Comparison of ENCODE assay signal across 1 cellular context in the genomic region with DNA sequence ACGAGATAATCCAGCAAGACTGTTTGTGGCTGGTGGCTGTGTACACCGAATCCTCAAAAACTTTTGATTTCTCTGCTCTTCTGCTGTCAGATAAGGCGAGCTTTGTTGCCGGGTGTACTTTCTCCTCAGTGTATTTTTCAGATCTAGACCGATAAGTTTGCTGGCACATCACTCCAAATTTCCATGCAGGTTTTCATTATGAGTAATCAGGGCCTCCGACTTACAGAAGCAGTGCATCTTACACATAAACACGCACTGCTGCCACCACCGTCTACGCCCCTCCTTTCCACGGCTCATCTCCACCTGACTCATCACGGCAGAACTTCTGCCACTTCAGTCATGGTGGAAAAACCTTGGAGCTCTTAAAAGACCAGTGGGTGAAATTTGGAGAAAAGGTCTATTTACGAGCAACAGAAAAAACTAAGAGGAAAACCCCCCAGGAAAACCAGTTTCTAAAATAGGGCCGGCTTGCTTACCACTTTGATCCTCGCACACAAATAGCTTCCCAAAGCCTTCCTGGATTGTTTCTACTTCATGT.
TF ChIP-seq lines count a peak whose summit lies in the region.

No MANE protein-coding gene starts in this region.

TF ChIP-seq in GM23338, 12 proteins besides CTCF, POLR2A, EP300 and RAD21 (continued from another document):
- TF ChIP-seq, protein P1, sequence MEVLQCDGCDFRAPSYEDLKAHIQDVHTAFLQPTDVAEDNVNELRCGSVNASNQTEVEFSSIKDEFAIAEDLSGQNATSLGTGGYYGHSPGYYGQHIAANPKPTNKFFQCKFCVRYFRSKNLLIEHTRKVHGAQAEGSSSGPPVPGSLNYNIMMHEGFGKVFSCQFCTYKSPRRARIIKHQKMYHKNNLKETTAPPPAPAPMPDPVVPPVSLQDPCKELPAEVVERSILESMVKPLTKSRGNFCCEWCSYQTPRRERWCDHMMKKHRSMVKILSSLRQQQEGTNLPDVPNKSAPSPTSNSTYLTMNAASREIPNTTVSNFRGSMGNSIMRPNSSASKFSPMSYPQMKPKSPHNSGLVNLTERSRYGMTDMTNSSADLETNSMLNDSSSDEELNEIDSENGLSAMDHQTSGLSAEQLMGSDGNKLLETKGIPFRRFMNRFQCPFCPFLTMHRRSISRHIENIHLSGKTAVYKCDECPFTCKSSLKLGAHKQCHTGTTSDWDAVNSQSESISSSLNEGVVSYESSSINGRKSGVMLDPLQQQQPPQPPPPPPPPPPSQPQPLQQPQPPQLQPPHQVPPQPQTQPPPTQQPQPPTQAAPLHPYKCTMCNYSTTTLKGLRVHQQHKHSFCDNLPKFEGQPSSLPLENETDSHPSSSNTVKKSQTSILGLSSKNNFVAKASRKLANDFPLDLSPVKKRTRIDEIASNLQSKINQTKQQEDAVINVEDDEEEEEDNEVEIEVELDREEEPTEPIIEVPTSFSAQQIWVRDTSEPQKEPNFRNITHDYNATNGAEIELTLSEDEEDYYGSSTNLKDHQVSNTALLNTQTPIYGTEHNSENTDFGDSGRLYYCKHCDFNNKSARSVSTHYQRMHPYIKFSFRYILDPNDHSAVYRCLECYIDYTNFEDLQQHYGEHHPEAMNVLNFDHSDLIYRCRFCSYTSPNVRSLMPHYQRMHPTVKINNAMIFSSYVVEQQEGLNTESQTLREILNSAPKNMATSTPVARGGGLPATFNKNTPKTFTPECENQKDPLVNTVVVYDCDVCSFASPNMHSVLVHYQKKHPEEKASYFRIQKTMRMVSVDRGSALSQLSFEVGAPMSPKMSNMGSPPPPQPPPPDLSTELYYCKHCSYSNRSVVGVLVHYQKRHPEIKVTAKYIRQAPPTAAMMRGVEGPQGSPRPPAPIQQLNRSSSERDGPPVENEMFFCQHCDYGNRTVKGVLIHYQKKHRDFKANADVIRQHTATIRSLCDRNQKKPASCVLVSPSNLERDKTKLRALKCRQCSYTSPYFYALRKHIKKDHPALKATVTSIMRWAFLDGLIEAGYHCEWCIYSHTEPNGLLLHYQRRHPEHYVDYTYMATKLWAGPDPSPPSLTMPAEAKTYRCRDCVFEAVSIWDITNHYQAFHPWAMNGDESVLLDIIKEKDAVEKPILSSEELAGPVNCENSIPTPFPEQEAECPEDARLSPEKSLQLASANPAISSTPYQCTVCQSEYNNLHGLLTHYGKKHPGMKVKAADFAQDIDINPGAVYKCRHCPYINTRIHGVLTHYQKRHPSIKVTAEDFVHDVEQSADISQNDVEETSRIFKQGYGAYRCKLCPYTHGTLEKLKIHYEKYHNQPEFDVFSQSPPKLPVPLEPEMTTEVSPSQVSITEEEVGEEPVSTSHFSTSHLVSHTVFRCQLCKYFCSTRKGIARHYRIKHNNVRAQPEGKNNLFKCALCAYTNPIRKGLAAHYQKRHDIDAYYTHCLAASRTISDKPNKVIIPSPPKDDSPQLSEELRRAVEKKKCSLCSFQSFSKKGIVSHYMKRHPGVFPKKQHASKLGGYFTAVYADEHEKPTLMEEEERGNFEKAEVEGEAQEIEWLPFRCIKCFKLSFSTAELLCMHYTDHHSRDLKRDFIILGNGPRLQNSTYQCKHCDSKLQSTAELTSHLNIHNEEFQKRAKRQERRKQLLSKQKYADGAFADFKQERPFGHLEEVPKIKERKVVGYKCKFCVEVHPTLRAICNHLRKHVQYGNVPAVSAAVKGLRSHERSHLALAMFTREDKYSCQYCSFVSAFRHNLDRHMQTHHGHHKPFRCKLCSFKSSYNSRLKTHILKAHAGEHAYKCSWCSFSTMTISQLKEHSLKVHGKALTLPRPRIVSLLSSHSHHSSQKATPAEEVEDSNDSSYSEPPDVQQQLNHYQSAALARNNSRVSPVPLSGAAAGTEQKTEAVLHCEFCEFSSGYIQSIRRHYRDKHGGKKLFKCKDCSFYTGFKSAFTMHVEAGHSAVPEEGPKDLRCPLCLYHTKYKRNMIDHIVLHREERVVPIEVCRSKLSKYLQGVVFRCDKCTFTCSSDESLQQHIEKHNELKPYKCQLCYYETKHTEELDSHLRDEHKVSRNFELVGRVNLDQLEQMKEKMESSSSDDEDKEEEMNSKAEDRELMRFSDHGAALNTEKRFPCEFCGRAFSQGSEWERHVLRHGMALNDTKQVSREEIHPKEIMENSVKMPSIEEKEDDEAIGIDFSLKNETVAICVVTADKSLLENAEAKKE (CRISPR knock-in tag; IDR thresholded peaks at IDR 0.05): no peak
